ENCODE assay signal across 8 cellular contexts in genomic region chr3:157103280-157103679, GRCh38. TPM values are rescaled to one million over a fixed set of nuclear protein-coding genes. Genes with fewer than 3 reads are reported as not detected.
DNase-seq lines count a peak whose midpoint lies in the region; ATAC-seq and TF ChIP-seq lines count a peak whose summit lies in the region.

No MANE protein-coding gene starts in this region.

- H3K9me3 Mint-ChIP-seq in endothelial cell (ENCODE audit: unreplicated experiment): no peaks in the 10 kb centered on the region

- no peak overlapping the region for H3K4me3 Mint-ChIP-seq in endothelial cell (ENCODE audit: unreplicated experiment)

- peaks cover 4% of the 10 kb centered on the region for H3K27me3 Mint-ChIP-seq in endothelial cell (ENCODE audit: unreplicated experiment)

- H3K4me1 ChIP-seq in tibial nerve: peaks cover 0 to 17% (median 4%) of the 10 kb centered on the region in 4 donors

- no peak for TF ChIP-seq EP300 in tibial nerve (IDR thresholded peaks at IDR 0.05)

- H3K36me3 ChIP-seq in tibial nerve: no peaks in the 10 kb centered on the region

- peak overlapping the region in 2 of 4 donors; percentile 31 to 50 for H3K27ac ChIP-seq in tibial nerve

- DNase-seq in endothelial cell (ENCODE audit: low spot score) (no peak), tibial nerve (ENCODE audit: low spot score in 2 of 2) (no peak), glomerular visceral epithelial cell (ENCODE audit: extremely low spot score) (no peak), NCI-H1436 (lab: John Stamatoyannopoulos, UW) (no peak)
- no peak for DNase-seq in stimulated activated CD4-positive, alpha-beta T cell treated with anti-CD3 and anti-CD28 coated beads, Interleukin-4, amount 100 ng/mL, for 24 hours

- no peak for TF ChIP-seq CTCF in endothelial cell (IDR thresholded peaks at IDR 0.05; ENCODE audit: unreplicated experiment)
- TF ChIP-seq CTCF in tibial nerve (IDR thresholded peaks at IDR 0.05): no peak

- TF ChIP-seq POLR2A in tibial nerve (IDR thresholded peaks at IDR 0.05): no peak

- H3K4me1 Mint-ChIP-seq in endothelial cell (ENCODE audit: unreplicated experiment): peaks cover 6% of the 10 kb centered on the region

- no peaks in the 10 kb centered on the region for H3K9me3 ChIP-seq in tibial nerve

- ATAC-seq in GM18861 (IDR thresholded peaks at IDR 0.05; ENCODE audit: unreplicated experiment) (peak; percentile 91), GM21423 (IDR thresholded peaks at IDR 0.05; ENCODE audit: unreplicated experiment) (peak; percentile 93), HG03432 (IDR thresholded peaks at IDR 0.05; ENCODE audit: unreplicated experiment) (peak; percentile 94)

- H3K27ac Mint-ChIP-seq in endothelial cell (ENCODE audit: unreplicated experiment): peak overlapping the region; percentile 11

- no peaks in the 10 kb centered on the region for H3K36me3 Mint-ChIP-seq in endothelial cell (ENCODE audit: low read depth, unreplicated experiment)

- H3K4me3 ChIP-seq in tibial nerve: no peak overlapping the region

- no peaks in the 10 kb centered on the region for H3K27me3 ChIP-seq in tibial nerve

- WGBS in tibial nerve, 2 donors: 35 to 38% methylated on average over 2 of the region's 2 CpGs

RNA-seq across cellular contexts. Expression of gene CCNL1, which starts 56.7 kb away (rescaled TPM):
- total RNA-seq in endothelial cell (ENCODE audit: unreplicated experiment): 132 TPM
- 100 to 1,000 TPM; 176 to 239 (median 239) TPM for total RNA-seq in tibial nerve
